ENCODE assay signal across 24 cellular contexts in the genomic region with DNA sequence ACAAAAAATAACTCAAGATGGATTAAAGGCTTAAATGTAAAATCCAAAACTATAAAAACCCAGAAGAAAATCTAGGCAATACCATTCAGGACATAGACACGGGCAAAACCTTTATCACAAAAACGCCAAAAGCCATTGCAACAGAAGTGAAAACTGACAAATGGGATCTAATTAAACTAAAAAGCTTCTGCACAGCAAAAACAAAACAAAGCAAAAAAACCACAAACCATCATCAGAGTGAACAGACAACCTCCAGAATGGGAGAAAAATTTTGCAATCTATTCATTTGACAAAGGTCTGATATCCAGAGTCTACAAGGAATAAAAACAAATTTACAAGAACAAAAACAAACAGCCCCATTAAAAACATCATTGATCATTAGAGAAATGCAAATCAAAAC. TPM values are rescaled to one million over a fixed set of nuclear protein-coding genes. Genes with fewer than 3 reads are reported as not detected.
A peak's percentile ranks its signal among the peaks of the same experiment; 100 is the strongest.
DNase-seq lines count a peak whose midpoint lies in the region; ATAC-seq, FAIRE-seq and TF ChIP-seq lines count a peak whose summit lies in the region.
"Had no signal": no experiment of that assay in that cellular context is flagged by ENCODE, and none has a peak within 500 bp of the region (broad histone marks: within the 10 kb centered on the region; RNA-seq: fewer than 3 reads in every experiment).

No MANE protein-coding gene starts in this region.

- TF ChIP-seq POLR2A in GM12878 (IDR thresholded peaks at IDR 0.05; ENCODE audit: low read depth, low read length) (no peak), adrenal gland (IDR thresholded peaks at IDR 0.05) (no peak)

- RAD21 ChIA-PET in GM12878 (lab: Charles Lee; ENCODE audit: unreplicated experiment) = no interaction called here

- intact Hi-C loops in GM12878 (cut with micrococcal nuclease; ENCODE audit: unreplicated experiment) = no loop called here
- intact Hi-C loops in adrenal gland (cut with DNase I) = no loop called here

- H3K36me3 ChIP-seq in GM12878 (ENCODE audit: control insufficient read depth in 2 of 2, insufficient read depth in 2 of 2, low read length in 1 of 2) (no peaks in the 10 kb centered on the region), adrenal gland (replicated peaks in 1 of 2) (no peaks in the 10 kb centered on the region)
- H3K36me3 ChIP-seq: BE2C, BLaER1 had no signal

- H2AFZ ChIP-seq in GM12878 (ENCODE audit: control insufficient read depth, low read depth, low read length) = no peak overlapping the region

- CTCF ChIA-PET in GM12878 (lab: Yijun Ruan, JAX) = no interaction called here

- no peaks in the 10 kb centered on the region for H3K9me3 ChIP-seq in GM12878 (replicated peaks; ENCODE audit: control insufficient read depth, insufficient read depth, low read length)
- no peaks in the 10 kb centered on the region for H3K9me3 ChIP-seq in adrenal gland (replicated peaks in 1 of 3)
- H3K9me3 ChIP-seq: BE2C, BLaER1 had no signal

- no peaks in the 10 kb centered on the region for H4K20me1 ChIP-seq in GM12878 (ENCODE audit: control insufficient read depth, insufficient read depth)
- H4K20me1 ChIP-seq: BLaER1 had no signal

- no peak for TF ChIP-seq CTCF in GM12878 (IDR thresholded peaks at IDR 0.05 in 2 of 3, conservative IDR thresholded peaks at IDR 0.05 in 1 of 3; ENCODE audit: control insufficient read depth in 2 of 3, extremely low read depth in 1 of 3, insufficient read depth in 1 of 3, low read depth in 3 of 3, low read length in 3 of 3)
- TF ChIP-seq CTCF in adrenal gland (IDR thresholded peaks at IDR 0.05) = no peak

- H3K27me3 ChIP-seq in GM12878 (replicated peaks in 1 of 2; ENCODE audit: control insufficient read depth in 2 of 2, insufficient read depth in 2 of 2, low read length in 1 of 2) (no peaks in the 10 kb centered on the region; a peak in 1 of 4 replicates), adrenal gland (peaks cover 4% of the 10 kb centered on the region)
- H3K27me3 ChIP-seq: BLaER1 had no signal

- no peak for ATAC-seq in GM12878
- no peak for ATAC-seq in HG02870 (IDR thresholded peaks at IDR 0.05; ENCODE audit: unreplicated experiment)

- 52% methylated on average over 2 of the region's 2 CpGs for WGBS in GM12878 (ENCODE audit: insufficient coverage, insufficient replicate concordance, low lambda C conversion rate, missing lambda C conversion rate)
- WGBS in adrenal gland, 4 donors = 68 to 83% (median 74%) methylated on average over 2 of the region's 2 CpGs

- FAIRE-seq in GM12878 (lab: Jason Lieb, UNC) = no peak
- FAIRE-seq: A204.1, GM12891, GM19239 had no signal

- H3K4me1 ChIP-seq in GM12878 (ENCODE audit: control insufficient read depth, insufficient read depth, low read length) (no peaks in the 10 kb centered on the region), adrenal gland (replicated peaks in 1 of 2) (no peaks in the 10 kb centered on the region)
- H3K4me1 ChIP-seq: BE2C had no signal

- POLR2A ChIA-PET in GM12878 (lab: Charles Lee) = no interaction called here

- BruUV-seq in GM12878 (replicated peaks; lab: Mats Ljungman, UMichigan) = no TSS peak

- H3K4me2 ChIP-seq in GM12878 (ENCODE audit: control insufficient read depth, insufficient read depth) = no peak overlapping the region
- H3K4me2 ChIP-seq: BLaER1 had no signal

- H3K27ac ChIP-seq in GM12878 (ENCODE audit: control insufficient read depth, insufficient read depth) = no peak overlapping the region
- no peak overlapping the region for H3K27ac ChIP-seq in adrenal gland
- H3K27ac ChIP-seq: BLaER1 had no signal

- no peak for TF ChIP-seq EP300 in GM12878 (IDR thresholded peaks at IDR 0.05; ENCODE audit: borderline replicate concordance in 1 of 2, control insufficient read depth in 1 of 2, low read depth in 2 of 2, low read length in 2 of 2)

- no peaks in the 10 kb centered on the region for H3K79me2 ChIP-seq in GM12878 (ENCODE audit: control insufficient read depth, insufficient read depth, low read length)

- peak; percentile 17 for DNase-seq in MV-4-11 (lab: John Stamatoyannopoulos, UW)
- no peak for DNase-seq in GM12878 (ENCODE audit: low read depth, low spot score)
- DNase-seq in adrenal gland = no peak
- DNase-seq in NCI-H1092 (lab: John Stamatoyannopoulos, UW) = no peak
- DNase-seq: 8988T; ACHN; BE2C; C1 segment of cervical spinal cord; CD4-positive, alpha-beta memory T cell; CD4-positive, CD25-positive, alpha-beta regulatory T cell; CD8-positive, alpha-beta memory T cell; COR-L47; DMS 273 treated with DMSO at 0.1 percent for 48 hours; DMS153; DMS53; DMS79; DND-41; EL; GDM1 had no signal

- H3K4me3 ChIP-seq in GM12878 = no peak overlapping the region
- H3K4me3 ChIP-seq in adrenal gland = no peak overlapping the region
- H3K4me3 ChIP-seq: BLaER1 had no signal

- H3K9ac ChIP-seq in GM12878 (ENCODE audit: control insufficient read depth, insufficient read depth, low read length) = no peak overlapping the region
- H3K9ac ChIP-seq: BLaER1 had no signal

- in situ Hi-C loops in GM12878 (cut with MboI) = no loop called here

- SMC1A ChIA-PET in GM12878 (lab: Charles Lee; ENCODE audit: uncharacterized antibody, unreplicated experiment) = interaction anchor here (1.2 kb wide), 1 partner anchor 17 kb away, joined by 4 read pairs; no protein-coding TSS in a partner anchor

- TF ChIP-seq RAD21 in GM12878 (IDR thresholded peaks at IDR 0.05; ENCODE audit: insufficient read depth, low read depth, low read length) = no peak

TF ChIP-seq in GM12878, 131 proteins besides CTCF, POLR2A, EP300 and RAD21:
- TF ChIP-seq RUNX3 (IDR thresholded peaks at IDR 0.05; ENCODE audit: low read length) (0 out of 2 replicates have a peak, but pooled peaks have one; percentile 13), CHD2 (IDR thresholded peaks at IDR 0.05; ENCODE audit: borderline replicate concordance, low read depth, low read length) (no peak), MTA2 (IDR thresholded peaks at IDR 0.05; ENCODE audit: low read depth) (peak; percentile 33; the same call in 1 of the 2 replicates)

RNA-seq across cellular contexts. Expression of gene PGBD2, which starts 4.5 kb away (rescaled TPM):
- total RNA-seq in GM12878 (2013; cell fraction: nucleolus; rRNA removed) = 10.9 and 11.1 TPM in 2 replicates
- 4.0 and 4.2 TPM in 2 replicates for total RNA-seq in GM12878 (2014; rRNA removed)
- total RNA-seq in GM12878 (2014; rRNA removed; fragmentation: Illumina TruSeq; extraction: Trizol) = 3.2 and 4.2 TPM in 2 replicates
- total RNA-seq in GM12878 (2021) = 4.3 and 4.4 TPM in 2 replicates
- polyA plus RNA-seq in GM12878 (2011; ENCODE audit: low read depth) = 2.5 TPM
- polyA plus RNA-seq in GM12878 (2011; rRNA removed) = 10.3 and 10.5 TPM in 2 replicates
- polyA plus RNA-seq in GM12878 (2011; cell fraction: cytosol; rRNA removed) = 6.4 and 6.7 TPM in 2 replicates
- 14.7 and 17.7 TPM in 2 replicates for polyA plus RNA-seq in GM12878 (2011; cell fraction: nucleus; rRNA removed)
- polyA plus RNA-seq in GM12878 (2012) = 2.1 and 2.5 TPM in 2 replicates
- polyA plus RNA-seq in GM12878 (2014; fragmentation: Illumina TruSeq; extraction: Trizol) = 4.0 TPM in 2 replicates
- polyA plus RNA-seq in GM12878 (2014; fragmentation: Nextera tagmentation; extraction: Ambion mirVana) = 1 to 10 TPM; 4.7 to 5.6 TPM
- 4.0 and 5.6 TPM in 2 replicates for polyA plus RNA-seq in GM12878 (2014; rRNA removed)
- 1 to 10 TPM; 6.5 to 6.9 TPM for polyA plus RNA-seq in GM12878 (2016; fragmentation: Nextera tagmentation; extraction: Ambion mirVana)
- 10.7 and 16.9 TPM in 2 replicates for polyA minus RNA-seq in GM12878 (2011; rRNA and poly(A)+ RNA removed)
- polyA minus RNA-seq in GM12878 (2011; cell fraction: cytosol; rRNA and poly(A)+ RNA removed) = 2.9 and 6.7 TPM in 2 replicates
- polyA minus RNA-seq in GM12878 (2011; cell fraction: nucleus; rRNA and poly(A)+ RNA removed) = 3.4 and 6.4 TPM in 2 replicates
- total RNA-seq in adrenal gland = 1 to 10 TPM; 1.6 to 9.2 (median 4.2) TPM
- 1 to 10 TPM; 4.5 to 7.2 (median 7.2) TPM for polyA plus RNA-seq in adrenal gland

RNA-seq across cellular contexts. Expression of gene ZNF692, which starts 42.7 kb away (rescaled TPM):
- total RNA-seq in GM12878 (2013; cell fraction: nucleolus; rRNA removed) = 143 and 171 TPM in 2 replicates
- 31.7 and 33.0 TPM in 2 replicates for total RNA-seq in GM12878 (2014; rRNA removed)
- total RNA-seq in GM12878 (2014; rRNA removed; fragmentation: Illumina TruSeq; extraction: Trizol) = 19.5 and 20.6 TPM in 2 replicates
- total RNA-seq in GM12878 (2021) = 41.3 and 45.3 TPM in 2 replicates
- polyA plus RNA-seq in GM12878 (2011; ENCODE audit: low read depth) = 16.5 TPM
- 39.8 and 56.1 TPM in 2 replicates for polyA plus RNA-seq in GM12878 (2011; rRNA removed)
- 67.6 and 94.1 TPM in 2 replicates for polyA plus RNA-seq in GM12878 (2011; cell fraction: cytosol; rRNA removed)
- 705 and 770 TPM in 2 replicates for polyA plus RNA-seq in GM12878 (2011; cell fraction: nucleus; rRNA removed)
- polyA plus RNA-seq in GM12878 (2012) = 30.1 and 49.9 TPM in 2 replicates
- 20.1 and 28.9 TPM in 2 replicates for polyA plus RNA-seq in GM12878 (2014; fragmentation: Illumina TruSeq; extraction: Trizol)
- polyA plus RNA-seq in GM12878 (2014; fragmentation: Nextera tagmentation; extraction: Ambion mirVana) = 10 to 100 TPM in 1 of 2 experiments, 1 to 10 TPM in 1; 5.3 to 18.5 TPM
- polyA plus RNA-seq in GM12878 (2014; rRNA removed) = 76.6 and 85.1 TPM in 2 replicates
- 10 to 100 TPM; 40.8 to 41.6 TPM for polyA plus RNA-seq in GM12878 (2016; fragmentation: Nextera tagmentation; extraction: Ambion mirVana)
- polyA minus RNA-seq in GM12878 (2011; rRNA and poly(A)+ RNA removed) = 14.0 and 24.7 TPM in 2 replicates
- polyA minus RNA-seq in GM12878 (2011; cell fraction: cytosol; rRNA and poly(A)+ RNA removed) = 11.0 and 11.6 TPM in 2 replicates
- polyA minus RNA-seq in GM12878 (2011; cell fraction: nucleus; rRNA and poly(A)+ RNA removed) = 50.4 and 75.1 TPM in 2 replicates
- total RNA-seq in adrenal gland = 10 to 100 TPM; 11.5 to 70.2 (median 30.4) TPM
- polyA plus RNA-seq in adrenal gland = 100 to 1,000 TPM in 2 of 3 donors, 10 to 100 TPM in 1; 10.3 to 366 (median 155) TPM
